Comparison of ENCODE assay signal across 9 cellular contexts in genomic region chr3:25033407-25034029, GRCh38.
DNase-seq lines count a peak whose midpoint lies in the region; ATAC-seq, FAIRE-seq and TF ChIP-seq lines count a peak whose summit lies in the region.
"Had no signal": no experiment of that assay in that cellular context is flagged by ENCODE, and none has a peak within 500 bp of the region (broad histone marks: within the 10 kb centered on the region; RNA-seq: fewer than 3 reads in every experiment).

No MANE protein-coding gene starts in this region.

- TF ChIP-seq CTCF in endothelial cell of umbilical vein (IDR thresholded peaks at IDR 0.05; ENCODE audit: extremely low read depth in 1 of 2, insufficient read depth in 1 of 2, low read depth in 1 of 2, low read length in 2 of 2): peak; percentile 60 to 61

- H3K79me2 ChIP-seq in endothelial cell of umbilical vein (ENCODE audit: control insufficient read depth, insufficient read depth, low read length): no peaks in the 10 kb centered on the region

- BruUV-seq in endothelial cell of umbilical vein (replicated peaks; lab: Mats Ljungman, UMichigan): no TSS peak

- ATAC-seq in GM19397 (IDR thresholded peaks at IDR 0.05; ENCODE audit: unreplicated experiment): peak; percentile 73
- peak; percentile 91 for ATAC-seq in HG03442 (IDR thresholded peaks at IDR 0.05; ENCODE audit: unreplicated experiment)

- no peaks in the 10 kb centered on the region for H4K20me1 ChIP-seq in endothelial cell of umbilical vein (replicated peaks; ENCODE audit: control insufficient read depth, extremely low read depth, insufficient read depth, low read length)
- H4K20me1 ChIP-seq: BLaER1 had no signal

- dilution Hi-C loops in endothelial cell of umbilical vein (cut with MboI; ENCODE audit: extremely low pct_ligation_motif_present, low sequenced_read_pairs): no loop called here

- H3K27ac ChIP-seq in endothelial cell of umbilical vein (ENCODE audit: insufficient read depth, low read depth, low read length): no peak overlapping the region
- H3K27ac ChIP-seq: BLaER1 had no signal

- no peaks in the 10 kb centered on the region for H3K36me3 ChIP-seq in endothelial cell of umbilical vein (ENCODE audit: control insufficient read depth in 2 of 2, extremely low read depth in 1 of 2, insufficient read depth in 2 of 2, low read length in 2 of 2)
- H3K36me3 ChIP-seq: BLaER1 had no signal

- peak; percentile 37 for FAIRE-seq in endothelial cell of umbilical vein (lab: Jason Lieb, UNC)

- H3K9me3 ChIP-seq in endothelial cell of umbilical vein (replicated peaks; ENCODE audit: control insufficient read depth, insufficient read depth, low read length): no peaks in the 10 kb centered on the region
- H3K9me3 ChIP-seq: BLaER1 had no signal

- no peak overlapping the region for H2AFZ ChIP-seq in endothelial cell of umbilical vein (ENCODE audit: low read depth, low read length)

- DNase-seq in NCI-H1417 (lab: John Stamatoyannopoulos, UW): peak; percentile 1 to 66 (median 38)
- no peak for DNase-seq in NCI-H1417 treated with DMSO at 0.1 percent for 48 hours (lab: John Stamatoyannopoulos, UW)
- peak; percentile 15 for DNase-seq in endothelial cell of umbilical vein (ENCODE audit: low read depth, low spot score)
- DNase-seq in mucosa of gallbladder (ENCODE audit: low spot score): peak; percentile 39
- DNase-seq in NCI-H1092 treated with DMSO at 0.1 percent for 48 hours (lab: John Stamatoyannopoulos, UW): no peak

- H3K9ac ChIP-seq in endothelial cell of umbilical vein (replicated peaks; ENCODE audit: extremely low read depth, insufficient read depth, low read length): no peak overlapping the region
- H3K9ac ChIP-seq: BLaER1 had no signal

- no peaks in the 10 kb centered on the region for H3K4me1 ChIP-seq in endothelial cell of umbilical vein (ENCODE audit: control insufficient read depth, extremely low read depth, insufficient read depth, low read length)
- H3K4me1 ChIP-seq: BLaER1 had no signal

- POLR2A ChIA-PET in endothelial cell of umbilical vein (lab: Charles Lee): interaction anchor here (0.5 kb wide), 1 partner anchor 305 kb away, joined by 3 read pairs; no protein-coding TSS in a partner anchor

- no peak for TF ChIP-seq POLR2A in endothelial cell of umbilical vein (IDR thresholded peaks at IDR 0.05; ENCODE audit: low read depth, low read length)

- intact Hi-C loops in endothelial cell of umbilical vein (cut with micrococcal nuclease): loop anchor here (2.0 kb wide), 1 partner anchor 259 kb away; no protein-coding TSS in a partner anchor

- H3K27me3 ChIP-seq in endothelial cell of umbilical vein (ENCODE audit: control insufficient read depth in 2 of 2, insufficient read depth in 2 of 2, low read length in 2 of 2): no peaks in the 10 kb centered on the region
- H3K27me3 ChIP-seq: BLaER1 had no signal

- no peak overlapping the region for H3K4me3 ChIP-seq in endothelial cell of umbilical vein (replicated peaks in 1 of 3; ENCODE audit: insufficient read depth in 1 of 3, low read depth in 1 of 3, low read length in 3 of 3)
- H3K4me3 ChIP-seq: BLaER1 had no signal

- H3K4me2 ChIP-seq in endothelial cell of umbilical vein (ENCODE audit: insufficient read depth, low read length): no peak overlapping the region
- H3K4me2 ChIP-seq: BLaER1 had no signal

- CTCF ChIA-PET in endothelial cell of umbilical vein (lab: Charles Lee): interaction anchor here (0.5 to 4.6 kb wide), 34 partner anchors 9 to 570 kb away, joined by 3 to 38 read pairs (median 4); no protein-coding TSS in a partner anchor

- no peaks in the 10 kb centered on the region for H3K9me1 ChIP-seq in endothelial cell of umbilical vein (replicated peaks; ENCODE audit: control insufficient read depth, extremely low read depth, insufficient read depth, low read length)

TF ChIP-seq in PFSK-1, 5 proteins besides CTCF, POLR2A, EP300 and RAD21:
- no peak for TF ChIP-seq TAF1 (IDR thresholded peaks at IDR 0.05; ENCODE audit: borderline replicate concordance, insufficient read depth, low read length)
- TF ChIP-seq FOXP2 (optimal IDR thresholded peaks at IDR 0.05; ENCODE audit: borderline replicate concordance, extremely low read depth, extremely low read length, insufficient read depth): peak; percentile 38

TF ChIP-seq in endothelial cell of umbilical vein, 7 proteins besides CTCF, POLR2A, EP300 and RAD21:
- TF ChIP-seq MAX (IDR thresholded peaks at IDR 0.05; ENCODE audit: insufficient read depth, insufficient read length): no peak
- no peak for TF ChIP-seq JUN (IDR thresholded peaks at IDR 0.05; ENCODE audit: borderline replicate concordance, insufficient read depth, insufficient read length, low read depth)
- TF ChIP-seq POLR2AphosphoS5 (IDR thresholded peaks at IDR 0.05; ENCODE audit: insufficient read depth, low read depth, low read length): no peak
- no peak for TF ChIP-seq GATA2 (IDR thresholded peaks at IDR 0.05; ENCODE audit: insufficient read depth, insufficient read length, low read depth, low read length)
- TF ChIP-seq EZH2 (IDR thresholded peaks at IDR 0.05; ENCODE audit: borderline replicate concordance, low read depth, low read length, severe bottlenecking): no peak
- no peak for TF ChIP-seq FOS (IDR thresholded peaks at IDR 0.05; ENCODE audit: borderline replicate concordance, insufficient read depth, low read length)
- no peak for TF ChIP-seq MYC (IDR thresholded peaks at IDR 0.05; ENCODE audit: low read depth, low read length)
TF ChIP-seq in endothelial cell of umbilical vein: peak in this region for 0.

Comparison
In these comparisons a context has a peak if more than half of its experiments do, and no peak if none do; other contexts are left out.
1. DNase-seq: peak in NCI-H1417 (3 of 3), endothelial cell of umbilical vein (single experiment) and mucosa of gallbladder (single experiment); none in NCI-H1417 treated with DMSO at 0.1 percent for 48 hours (single experiment) and NCI-H1092 treated with DMSO at 0.1 percent for 48 hours (single experiment).